2 cellular contexts compared by ENCODE assay signal in genomic region chr20:663315-664090, GRCh38.
TF ChIP-seq lines count a peak whose summit lies in the region.

No MANE protein-coding gene starts in this region.

TF ChIP-seq in H1, 55 proteins besides CTCF, POLR2A, EP300 and RAD21 (continues in another document):
- TF ChIP-seq PHF8 (conservative IDR thresholded peaks at IDR 0.05; ENCODE audit: low read depth, low read length) = no peak
- peak; percentile 61 for TF ChIP-seq EZH2 (IDR thresholded peaks at IDR 0.05; ENCODE audit: low read depth, low read length, severe bottlenecking)
- TF ChIP-seq JUND (IDR thresholded peaks at IDR 0.05; ENCODE audit: low read length) = no peak
- TF ChIP-seq CHD1 (IDR thresholded peaks at IDR 0.05; ENCODE audit: low read depth, low read length) = no peak
- TF ChIP-seq MAX (IDR thresholded peaks at IDR 0.05) = peak; percentile 95
- TF ChIP-seq HDAC6 (IDR thresholded peaks at IDR 0.05; ENCODE audit: low read depth, low read length) = no peak
- no peak for TF ChIP-seq SIX5 (IDR thresholded peaks at IDR 0.05; ENCODE audit: low read depth, low read length)
- no peak for TF ChIP-seq SP4 (IDR thresholded peaks at IDR 0.05; ENCODE audit: low read length)
- TF ChIP-seq POLR2AphosphoS5 (IDR thresholded peaks at IDR 0.05; ENCODE audit: low read depth, low read length) = no peak
- TF ChIP-seq BCL11A (IDR thresholded peaks at IDR 0.05; ENCODE audit: low read depth in 2 of 2, low read length in 2 of 2) = no peak
- TF ChIP-seq TCF12 (IDR thresholded peaks at IDR 0.05; ENCODE audit: low read depth, low read length) = no peak
- TF ChIP-seq BRCA1 (IDR thresholded peaks at IDR 0.05; ENCODE audit: low read depth, low read length) = no peak
- TF ChIP-seq, protein P1, sequence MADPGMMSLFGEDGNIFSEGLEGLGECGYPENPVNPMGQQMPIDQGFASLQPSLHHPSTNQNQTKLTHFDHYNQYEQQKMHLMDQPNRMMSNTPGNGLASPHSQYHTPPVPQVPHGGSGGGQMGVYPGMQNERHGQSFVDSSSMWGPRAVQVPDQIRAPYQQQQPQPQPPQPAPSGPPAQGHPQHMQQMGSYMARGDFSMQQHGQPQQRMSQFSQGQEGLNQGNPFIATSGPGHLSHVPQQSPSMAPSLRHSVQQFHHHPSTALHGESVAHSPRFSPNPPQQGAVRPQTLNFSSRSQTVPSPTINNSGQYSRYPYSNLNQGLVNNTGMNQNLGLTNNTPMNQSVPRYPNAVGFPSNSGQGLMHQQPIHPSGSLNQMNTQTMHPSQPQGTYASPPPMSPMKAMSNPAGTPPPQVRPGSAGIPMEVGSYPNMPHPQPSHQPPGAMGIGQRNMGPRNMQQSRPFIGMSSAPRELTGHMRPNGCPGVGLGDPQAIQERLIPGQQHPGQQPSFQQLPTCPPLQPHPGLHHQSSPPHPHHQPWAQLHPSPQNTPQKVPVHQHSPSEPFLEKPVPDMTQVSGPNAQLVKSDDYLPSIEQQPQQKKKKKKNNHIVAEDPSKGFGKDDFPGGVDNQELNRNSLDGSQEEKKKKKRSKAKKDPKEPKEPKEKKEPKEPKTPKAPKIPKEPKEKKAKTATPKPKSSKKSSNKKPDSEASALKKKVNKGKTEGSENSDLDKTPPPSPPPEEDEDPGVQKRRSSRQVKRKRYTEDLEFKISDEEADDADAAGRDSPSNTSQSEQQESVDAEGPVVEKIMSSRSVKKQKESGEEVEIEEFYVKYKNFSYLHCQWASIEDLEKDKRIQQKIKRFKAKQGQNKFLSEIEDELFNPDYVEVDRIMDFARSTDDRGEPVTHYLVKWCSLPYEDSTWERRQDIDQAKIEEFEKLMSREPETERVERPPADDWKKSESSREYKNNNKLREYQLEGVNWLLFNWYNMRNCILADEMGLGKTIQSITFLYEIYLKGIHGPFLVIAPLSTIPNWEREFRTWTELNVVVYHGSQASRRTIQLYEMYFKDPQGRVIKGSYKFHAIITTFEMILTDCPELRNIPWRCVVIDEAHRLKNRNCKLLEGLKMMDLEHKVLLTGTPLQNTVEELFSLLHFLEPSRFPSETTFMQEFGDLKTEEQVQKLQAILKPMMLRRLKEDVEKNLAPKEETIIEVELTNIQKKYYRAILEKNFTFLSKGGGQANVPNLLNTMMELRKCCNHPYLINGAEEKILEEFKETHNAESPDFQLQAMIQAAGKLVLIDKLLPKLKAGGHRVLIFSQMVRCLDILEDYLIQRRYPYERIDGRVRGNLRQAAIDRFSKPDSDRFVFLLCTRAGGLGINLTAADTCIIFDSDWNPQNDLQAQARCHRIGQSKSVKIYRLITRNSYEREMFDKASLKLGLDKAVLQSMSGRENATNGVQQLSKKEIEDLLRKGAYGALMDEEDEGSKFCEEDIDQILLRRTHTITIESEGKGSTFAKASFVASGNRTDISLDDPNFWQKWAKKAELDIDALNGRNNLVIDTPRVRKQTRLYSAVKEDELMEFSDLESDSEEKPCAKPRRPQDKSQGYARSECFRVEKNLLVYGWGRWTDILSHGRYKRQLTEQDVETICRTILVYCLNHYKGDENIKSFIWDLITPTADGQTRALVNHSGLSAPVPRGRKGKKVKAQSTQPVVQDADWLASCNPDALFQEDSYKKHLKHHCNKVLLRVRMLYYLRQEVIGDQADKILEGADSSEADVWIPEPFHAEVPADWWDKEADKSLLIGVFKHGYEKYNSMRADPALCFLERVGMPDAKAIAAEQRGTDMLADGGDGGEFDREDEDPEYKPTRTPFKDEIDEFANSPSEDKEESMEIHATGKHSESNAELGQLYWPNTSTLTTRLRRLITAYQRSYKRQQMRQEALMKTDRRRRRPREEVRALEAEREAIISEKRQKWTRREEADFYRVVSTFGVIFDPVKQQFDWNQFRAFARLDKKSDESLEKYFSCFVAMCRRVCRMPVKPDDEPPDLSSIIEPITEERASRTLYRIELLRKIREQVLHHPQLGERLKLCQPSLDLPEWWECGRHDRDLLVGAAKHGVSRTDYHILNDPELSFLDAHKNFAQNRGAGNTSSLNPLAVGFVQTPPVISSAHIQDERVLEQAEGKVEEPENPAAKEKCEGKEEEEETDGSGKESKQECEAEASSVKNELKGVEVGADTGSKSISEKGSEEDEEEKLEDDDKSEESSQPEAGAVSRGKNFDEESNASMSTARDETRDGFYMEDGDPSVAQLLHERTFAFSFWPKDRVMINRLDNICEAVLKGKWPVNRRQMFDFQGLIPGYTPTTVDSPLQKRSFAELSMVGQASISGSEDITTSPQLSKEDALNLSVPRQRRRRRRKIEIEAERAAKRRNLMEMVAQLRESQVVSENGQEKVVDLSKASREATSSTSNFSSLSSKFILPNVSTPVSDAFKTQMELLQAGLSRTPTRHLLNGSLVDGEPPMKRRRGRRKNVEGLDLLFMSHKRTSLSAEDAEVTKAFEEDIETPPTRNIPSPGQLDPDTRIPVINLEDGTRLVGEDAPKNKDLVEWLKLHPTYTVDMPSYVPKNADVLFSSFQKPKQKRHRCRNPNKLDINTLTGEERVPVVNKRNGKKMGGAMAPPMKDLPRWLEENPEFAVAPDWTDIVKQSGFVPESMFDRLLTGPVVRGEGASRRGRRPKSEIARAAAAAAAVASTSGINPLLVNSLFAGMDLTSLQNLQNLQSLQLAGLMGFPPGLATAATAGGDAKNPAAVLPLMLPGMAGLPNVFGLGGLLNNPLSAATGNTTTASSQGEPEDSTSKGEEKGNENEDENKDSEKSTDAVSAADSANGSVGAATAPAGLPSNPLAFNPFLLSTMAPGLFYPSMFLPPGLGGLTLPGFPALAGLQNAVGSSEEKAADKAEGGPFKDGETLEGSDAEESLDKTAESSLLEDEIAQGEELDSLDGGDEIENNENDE (IDR thresholded peaks at IDR 0.05; ENCODE audit: insufficient replicate concordance, low read length) = no peak
- no peak for TF ChIP-seq CHD2 (IDR thresholded peaks at IDR 0.05; ENCODE audit: low read length)
- TF ChIP-seq EGR1 (IDR thresholded peaks at IDR 0.05; ENCODE audit: borderline replicate concordance, low read depth, low read length) = no peak
- TF ChIP-seq YY1 (IDR thresholded peaks at IDR 0.05; ENCODE audit: low read depth, low read length) = no peak
- no peak for TF ChIP-seq TAF1 (IDR thresholded peaks at IDR 0.05; ENCODE audit: low read depth, low read length)
- TF ChIP-seq RNF2 (IDR thresholded peaks at IDR 0.05; ENCODE audit: borderline replicate concordance, low read depth, low read length, missing control alignments, poor library complexity, severe bottlenecking) = peak; percentile 38
- no peak for TF ChIP-seq MAFK (IDR thresholded peaks at IDR 0.05; ENCODE audit: low read depth, low read length)
- TF ChIP-seq CREB1 (IDR thresholded peaks at IDR 0.05) = 0 out of 2 replicates have a peak, but pooled peaks have one; percentile 39
- TF ChIP-seq SIRT6 (IDR thresholded peaks at IDR 0.05; ENCODE audit: low read length) = no peak
- TF ChIP-seq SRF (IDR thresholded peaks at IDR 0.05; ENCODE audit: low read depth, low read length) = no peak

TF ChIP-seq in neural cell, 6 proteins besides CTCF, POLR2A, EP300 and RAD21:
- TF ChIP-seq REST (IDR thresholded peaks at IDR 0.05; ENCODE audit: borderline replicate concordance) (no peak), POLR2AphosphoS5 (IDR thresholded peaks at IDR 0.05) (peak; percentile 19)
